In genomic region chr2:101076581-101076980, GRCh38 we compare ENCODE assay signal across 15 cellular contexts.
"Had no signal": no experiment of that assay in that cellular context is flagged by ENCODE, and none has a peak within 500 bp of the region (broad histone marks: within the 10 kb centered on the region; RNA-seq: fewer than 3 reads in every experiment).

No MANE protein-coding gene starts in this region.

- H3K4me1 ChIP-seq: lower lobe of right lung, thyroid gland had no signal

- H3K9me3 ChIP-seq: thyroid gland had no signal

- H3K27me3 ChIP-seq: thyroid gland had no signal

- H3K36me3 ChIP-seq: lower lobe of right lung, thyroid gland had no signal

- H3K4me3 ChIP-seq: lower lobe of right lung, thyroid gland had no signal

- ATAC-seq: activated CD4-positive, CD25-positive, alpha-beta regulatory T cell treated with anti-CD3 and anti-CD28 coated beads, Interleukin-2, amount 50 U/mL, for 24 hours; activated T-helper 17 cell treated with anti-CD3 and anti-CD28 coated beads, Interleukin-2, amount 50 U/mL, for 72 hours; lower lobe of right lung; stimulated activated memory B cell treated with anti-CD40 and anti-IgM and Interleukin-4, amounts not matched to agents 10 μg/mL and 1 μg/mL and 100 μg/mL, for 72 hours had no signal

- DNase-seq: activated naive CD4-positive, alpha-beta T cell treated with anti-CD3 and anti-CD28 coated beads, Interleukin-2, amount 10 ng/mL, durations not matched to agents 7 days and 5 days; activated T-cell treated with anti-CD3 and anti-CD28 coated beads for 4 hours; caudate nucleus; hypothalamus; kidney glomerular epithelial cell; lower lobe of right lung; stimulated activated CD4-positive, alpha-beta T cell treated with anti-CD3 and anti-CD28 coated beads, Interleukin-12 subunit alpha, Interleukin-12 subunit beta, amount 100 ng/mL, for 4 hours; stimulated activated CD4-positive, alpha-beta T cell treated with anti-CD3 and anti-CD28 coated beads, Interleukin-2, amount 100 ng/mL, for 24 hours; thyroid gland had no signal

- H3K27ac ChIP-seq: lower lobe of right lung, thyroid gland had no signal

- FAIRE-seq: colon, endometrium, urothelium cell line had no signal
